Comparison of ENCODE assay signal across 34 cellular contexts in genomic region chr20:20720158-20720557, GRCh38. TPM values are rescaled to one million over a fixed set of nuclear protein-coding genes. Genes with fewer than 3 reads are reported as not detected.
A peak's percentile ranks its signal among the peaks of the same experiment; 100 is the strongest.
DNase-seq lines count a peak whose midpoint lies in the region; ATAC-seq, FAIRE-seq and TF ChIP-seq lines count a peak whose summit lies in the region.
"Had no signal": no experiment of that assay in that cellular context is flagged by ENCODE, and none has a peak within 500 bp of the region (broad histone marks: within the 10 kb centered on the region; RNA-seq: fewer than 3 reads in every experiment).

No MANE protein-coding gene starts in this region.

- no peaks in the 10 kb centered on the region for H3K36me3 ChIP-seq in HepG2 (replicated peaks in 1 of 2; ENCODE audit: control insufficient read depth in 1 of 2, insufficient read depth in 2 of 2, low read length in 2 of 2)
- H3K36me3 ChIP-seq in liver (ENCODE audit: control insufficient read depth in 4 of 4, insufficient read depth in 3 of 4, low read depth in 1 of 4, low read length in 3 of 4) = no peaks in the 10 kb centered on the region
- H3K36me3 ChIP-seq: BE2C; BLaER1; BLaER1 treated with 17β-estradiol and CSF1 and Interleukin-3, amounts not matched to agents 10 nM and 100 nM had no signal

- ATAC-seq in A549 (no peak), HepG2 (no peak)
- no peak for ATAC-seq in activated CD8-positive, alpha-beta T cell treated with anti-CD3 and anti-CD28 coated beads for 36 hours
- ATAC-seq: CD8-positive, alpha-beta T cell had no signal

- in situ Hi-C loops in HepG2 (cut with HindIII; ENCODE audit: extremely low pct_ligation_motif_present, low pct_unique_long_range_greater_than_20kb) = no loop called here

- H3K36me3 Mint-ChIP-seq in activated CD8-positive, alpha-beta T cell treated with anti-CD3 and anti-CD28 coated beads for 36 hours (ENCODE audit: low read depth) = no peaks in the 10 kb centered on the region
- H3K36me3 Mint-ChIP-seq: CD14-positive monocyte; CD4-positive, alpha-beta memory T cell; CD4-positive, CD25-positive, alpha-beta regulatory T cell; CD8-positive, alpha-beta memory T cell; CD8-positive, alpha-beta T cell had no signal

- H3K9me3 Mint-ChIP-seq in activated CD8-positive, alpha-beta T cell treated with anti-CD3 and anti-CD28 coated beads for 36 hours = no peaks in the 10 kb centered on the region
- H3K9me3 Mint-ChIP-seq: CD4-positive, alpha-beta T cell; CD8-positive, alpha-beta memory T cell; CD8-positive, alpha-beta T cell had no signal

- CTCF ChIA-PET in A549 (lab: Yijun Ruan, JAX) = no interaction called here
- CTCF ChIA-PET in HepG2 (lab: Yijun Ruan, JAX; ENCODE audit: low intra/inter-chr PET ratio, low total read pairs) = no interaction called here
- CTCF ChIA-PET in activated CD8-positive, alpha-beta T cell treated with anti-CD3 and anti-CD28 coated beads for 36 hours (lab: Charles Lee) = no interaction called here

- no peak overlapping the region for H3K27ac Mint-ChIP-seq in activated CD8-positive, alpha-beta T cell treated with anti-CD3 and anti-CD28 coated beads for 36 hours
- H3K27ac Mint-ChIP-seq: B cell; CD14-positive monocyte; CD4-positive, alpha-beta memory T cell; CD4-positive, alpha-beta T cell; CD4-positive, CD25-positive, alpha-beta regulatory T cell; CD8-positive, alpha-beta memory T cell; CD8-positive, alpha-beta T cell had no signal

- H3K4me3 ChIP-seq in A549 = no peak overlapping the region
- no peak overlapping the region for H3K4me3 ChIP-seq in HepG2 (replicated peaks in 1 of 3; ENCODE audit: insufficient read depth in 1 of 3, low read depth in 2 of 3, low read length in 3 of 3)
- H3K4me3 ChIP-seq in liver (ENCODE audit: low read depth in 1 of 3, low read length in 3 of 3) = no peak overlapping the region
- H3K4me3 ChIP-seq: BLaER1; BLaER1 treated with 17β-estradiol and CSF1 and Interleukin-3, amounts not matched to agents 10 nM and 100 nM had no signal

- 87% methylated on average over 1 of the region's 1 CpG for WGBS in A549 (ENCODE audit: missing lambda C conversion rate)
- WGBS in HepG2 (ENCODE audit: low lambda C conversion rate) = 93% methylated on average over 1 of the region's 1 CpG
- 51% methylated on average over 1 of the region's 1 CpG for WGBS in liver

- no peaks in the 10 kb centered on the region for H3K9me3 ChIP-seq in A549
- H3K9me3 ChIP-seq in HepG2 (ENCODE audit: low read length) = no peaks in the 10 kb centered on the region
- no peaks in the 10 kb centered on the region for H3K9me3 ChIP-seq in liver (ENCODE audit: control insufficient read depth in 4 of 4, low read length in 3 of 4)
- H3K9me3 ChIP-seq: BE2C; BLaER1; BLaER1 treated with 17β-estradiol and CSF1 and Interleukin-3, amounts not matched to agents 10 nM and 100 nM; Caco-2 had no signal

- TF ChIP-seq EP300 in A549 (IDR thresholded peaks at IDR 0.05) (no peak), HepG2 (IDR thresholded peaks at IDR 0.05; ENCODE audit: low read depth in 2 of 2, low read length in 2 of 2) (no peak), HepG2 (CRISPR knock-in tag; IDR thresholded peaks at IDR 0.05; ENCODE audit: borderline replicate concordance) (no peak)

- no peaks in the 10 kb centered on the region for H3K4me1 ChIP-seq in A549
- H3K4me1 ChIP-seq in HepG2 (ENCODE audit: insufficient read depth, low read length) = 0 out of 2 replicates have a peak, but pooled peaks cover 6% of the 10 kb centered on the region
- H3K4me1 ChIP-seq in liver (ENCODE audit: control insufficient read depth in 4 of 4, insufficient read depth in 4 of 4, low read length in 3 of 4) = peaks cover 0 to 8% (median 2%) of the 10 kb centered on the region in 4 donors
- H3K4me1 ChIP-seq: BE2C, Caco-2 had no signal

- no peak overlapping the region for H2AFZ ChIP-seq in HepG2 (ENCODE audit: low read length)

- H3K27me3 ChIP-seq in HepG2 (ENCODE audit: control insufficient read depth in 1 of 2, insufficient read depth in 2 of 2, low read length in 2 of 2) (no peaks in the 10 kb centered on the region), liver (ENCODE audit: control insufficient read depth in 4 of 4, insufficient read depth in 4 of 4, low read length in 3 of 4) (no peaks in the 10 kb centered on the region)
- H3K27me3 ChIP-seq: BLaER1; BLaER1 treated with 17β-estradiol and CSF1 and Interleukin-3, amounts not matched to agents 10 nM and 100 nM had no signal

- H3K4me1 Mint-ChIP-seq in activated CD8-positive, alpha-beta T cell treated with anti-CD3 and anti-CD28 coated beads for 36 hours (ENCODE audit: low read depth) = no peaks in the 10 kb centered on the region
- H3K4me1 Mint-ChIP-seq: B cell; CD4-positive, alpha-beta memory T cell; CD4-positive, CD25-positive, alpha-beta regulatory T cell; CD8-positive, alpha-beta memory T cell had no signal

- TF ChIP-seq RAD21 in A549 (conservative IDR thresholded peaks at IDR 0.05 in 1 of 2, IDR thresholded peaks at IDR 0.05 in 1 of 2) (no peak), HepG2 (CRISPR knock-in tag; IDR thresholded peaks at IDR 0.05) (no peak), liver (IDR thresholded peaks at IDR 0.05) (no peak)

- intact Hi-C loops in HepG2 (cut with micrococcal nuclease; ENCODE audit: unreplicated experiment) = no loop called here
- intact Hi-C loops in activated CD8-positive, alpha-beta T cell treated with anti-CD3 and anti-CD28 coated beads for 36 hours (cut with micrococcal nuclease) = no loop called here

- no TSS peak for BruUV-seq in HepG2 (replicated peaks; lab: Mats Ljungman, UMichigan)

- no peaks in the 10 kb centered on the region for H4K20me1 ChIP-seq in HepG2 (ENCODE audit: insufficient read depth, low read length)
- H4K20me1 ChIP-seq: BLaER1; BLaER1 treated with 17β-estradiol and CSF1 and Interleukin-3, amounts not matched to agents 10 nM and 100 nM had no signal

- POLR2A ChIA-PET in A549 (lab: Yijun Ruan, JAX) = no interaction called here
- POLR2A ChIA-PET in HepG2 (lab: Yijun Ruan, JAX) = no interaction called here
- POLR2A ChIA-PET in activated CD8-positive, alpha-beta T cell treated with anti-CD3 and anti-CD28 coated beads for 36 hours (lab: Charles Lee) = no interaction called here

- peaks cover 1% of the 10 kb centered on the region for H3K27me3 Mint-ChIP-seq in activated CD8-positive, alpha-beta T cell treated with anti-CD3 and anti-CD28 coated beads for 36 hours
- H3K27me3 Mint-ChIP-seq: B cell had no signal

- FAIRE-seq in A549 (lab: Jason Lieb, UNC) (peak; percentile 72), HepG2 (lab: Jason Lieb, UNC) (peak; percentile 40)
- FAIRE-seq: A204.1, D721Med had no signal

- H3K79me2 ChIP-seq in HepG2 (ENCODE audit: insufficient read depth, low read length) = no peaks in the 10 kb centered on the region

- H3K4me2 ChIP-seq in A549 = no peak overlapping the region
- H3K4me2 ChIP-seq in HepG2 (ENCODE audit: low read depth, low read length) = no peak overlapping the region
- H3K4me2 ChIP-seq: BLaER1; BLaER1 treated with 17β-estradiol and CSF1 and Interleukin-3, amounts not matched to agents 10 nM and 100 nM had no signal

- TF ChIP-seq CTCF in A549 (IDR thresholded peaks at IDR 0.05) (no peak), HepG2 (CRISPR knock-in tag; IDR thresholded peaks at IDR 0.05) (no peak), liver (IDR thresholded peaks at IDR 0.05; ENCODE audit: low read depth, low read length, missing input control) (no peak)
- TF ChIP-seq CTCF in activated CD8-positive, alpha-beta T cell treated with anti-CD3 and anti-CD28 coated beads for 36 hours (IDR thresholded peaks at IDR 0.05) = no peak

- no peak overlapping the region for H3K4me3 Mint-ChIP-seq in activated CD8-positive, alpha-beta T cell treated with anti-CD3 and anti-CD28 coated beads for 36 hours
- H3K4me3 Mint-ChIP-seq: B cell; CD14-positive monocyte; CD4-positive, alpha-beta memory T cell; CD4-positive, alpha-beta T cell; CD4-positive, CD25-positive, alpha-beta regulatory T cell; CD8-positive, alpha-beta memory T cell; CD8-positive, alpha-beta T cell had no signal

- no peak overlapping the region for H3K27ac ChIP-seq in A549
- H3K27ac ChIP-seq in HepG2 (ENCODE audit: extremely low read length, insufficient read depth, low read length) = no peak overlapping the region
- H3K27ac ChIP-seq in liver (ENCODE audit: low read depth in 1 of 2, low read length in 2 of 2) = no peak overlapping the region
- H3K27ac ChIP-seq: 22Rv1; BLaER1; BLaER1 treated with 17β-estradiol and CSF1 and Interleukin-3, amounts not matched to agents 10 nM and 100 nM; C4-2B had no signal

- DNase-seq in A549 (ENCODE audit: low read depth in 1 of 2, low spot score in 1 of 2) (no peak), HepG2 (ENCODE audit: low spot score) (no peak), SKM-1 (lab: John Stamatoyannopoulos, UW; ENCODE audit: unreplicated experiment) (no peak), NOMO-1 treated with dmso at 0.1 percent for 144 hours (lab: John Stamatoyannopoulos, UW; ENCODE audit: unreplicated experiment) (no peak)
- DNase-seq in activated CD8-positive, alpha-beta T cell treated with anti-CD3 and anti-CD28 coated beads for 36 hours = no peak
- DNase-seq: 8988T; ACHN; AML-193; BE2C; C1 segment of cervical spinal cord; Caco-2; Calu3; CD4-positive, alpha-beta memory T cell; CD4-positive, alpha-beta T cell; CD4-positive, CD25-positive, alpha-beta regulatory T cell; CD8-positive, alpha-beta memory T cell; CD8-positive, alpha-beta T cell; COR-L47; DMS 273 treated with DMSO at 0.1 percent for 48 hours; DMS153; DMS53; DMS79; DMS79 treated with DMSO at 0.1 percent for 48 hours; DND-41; EL had no signal

- TF ChIP-seq POLR2A in A549 (IDR thresholded peaks at IDR 0.05; ENCODE audit: low read length) = no peak
- TF ChIP-seq POLR2A in HepG2 (IDR thresholded peaks at IDR 0.05; ENCODE audit: insufficient read depth in 1 of 2, low read depth in 2 of 2, low read length in 2 of 2) = no peak

- no peak overlapping the region for H3K9ac ChIP-seq in HepG2 (ENCODE audit: insufficient read depth, low read depth, low read length)
- no peak overlapping the region for H3K9ac ChIP-seq in liver (ENCODE audit: low read depth in 1 of 2, low read length in 2 of 2)
- H3K9ac ChIP-seq: BLaER1; BLaER1 treated with 17β-estradiol and CSF1 and Interleukin-3, amounts not matched to agents 10 nM and 100 nM had no signal

RNA-seq across cellular contexts. Expression of gene RALGAPA2, which starts 7.7 kb away (rescaled TPM):
- polyA plus RNA-seq in A549 (2011; rRNA removed) = 4.7 and 7.0 TPM in 2 replicates
- 0.94 and 1.3 TPM in 2 replicates for polyA plus RNA-seq in A549 (2012; cell fraction: cytosol; rRNA removed)
- 1.9 and 3.0 TPM in 2 replicates for polyA plus RNA-seq in A549 (2012; cell fraction: nucleus; rRNA removed)
- polyA plus RNA-seq in A549 (2017; fragmentation: RNase III; extraction: RNeasy Plus Mini Kit Qiagen cat#74134 plus additional on column Dnase treatment) = 3.2 to 4.0 TPM (median 3.7 TPM) in 3 replicates
- 10.0 and 11.4 TPM in 2 replicates for polyA minus RNA-seq in A549 (2011; rRNA and poly(A)+ RNA removed)
- total RNA-seq in HepG2 (2016; rRNA removed; fragmentation: Illumina TruSeq; extraction: Trizol) = 17.7 and 18.3 TPM in 2 replicates
- 3.1 and 4.5 TPM in 2 replicates for total RNA-seq in HepG2 (2016; cell fraction: cytosol; rRNA removed; fragmentation: Illumina TruSeq; extraction: Trizol; ENCODE audit: low read depth)
- total RNA-seq in HepG2 (2016; cell fraction: insoluble cytoplasmic fraction; rRNA removed; fragmentation: Illumina TruSeq; extraction: Trizol) = 16.3 and 18.8 TPM in 2 replicates
- total RNA-seq in HepG2 (2016; cell fraction: membrane; rRNA removed; fragmentation: Illumina TruSeq; extraction: Trizol) = 6.5 and 7.8 TPM in 2 replicates
- 29.6 and 31.7 TPM in 2 replicates for total RNA-seq in HepG2 (2016; cell fraction: nucleus; rRNA removed; fragmentation: Illumina TruSeq; extraction: Trizol)
- polyA plus RNA-seq in HepG2 (2011; rRNA removed) = 13.8 and 15.7 TPM in 2 replicates
- 8.0 and 13.3 TPM in 2 replicates for polyA plus RNA-seq in HepG2 (2011; cell fraction: cytosol; rRNA removed)
- polyA plus RNA-seq in HepG2 (2011; cell fraction: nucleus; rRNA removed) = 38.4 and 38.5 TPM in 2 replicates
- 18.4 and 27.5 TPM in 2 replicates for polyA plus RNA-seq in HepG2 (2012)
- polyA plus RNA-seq in HepG2 (2016; cell fraction: cytosol; fragmentation: Illumina TruSeq; extraction: Trizol; ENCODE audit: low read depth) = 0.49 and 0.67 TPM in 2 replicates
- polyA plus RNA-seq in HepG2 (2016; cell fraction: insoluble cytoplasmic fraction; fragmentation: Illumina TruSeq; extraction: Trizol; ENCODE audit: low read depth) = 8.9 and 11.7 TPM in 2 replicates
- 1.2 and 1.7 TPM in 2 replicates for polyA plus RNA-seq in HepG2 (2016; cell fraction: membrane; fragmentation: Illumina TruSeq; extraction: Trizol; ENCODE audit: low read depth)
- 17.2 and 18.1 TPM in 2 replicates for polyA plus RNA-seq in HepG2 (2016; cell fraction: nucleus; fragmentation: Illumina TruSeq; extraction: Trizol; ENCODE audit: insufficient read depth, low read depth)
- polyA minus RNA-seq in HepG2 (2011; rRNA and poly(A)+ RNA removed; ENCODE audit: low replicate concordance) = 7.3 and 40.9 TPM in 2 replicates
- polyA minus RNA-seq in HepG2 (2011; cell fraction: cytosol; rRNA and poly(A)+ RNA removed) = 20.8 and 29.0 TPM in 2 replicates
- 158 and 172 TPM in 2 replicates for polyA minus RNA-seq in HepG2 (2011; cell fraction: nucleus; rRNA and poly(A)+ RNA removed)
- 10 to 100 TPM; 14.8 to 89.9 TPM for total RNA-seq in liver
- 10 to 100 TPM; 20.2 to 29.9 TPM for polyA plus RNA-seq in liver
- total RNA-seq in activated CD8-positive, alpha-beta T cell treated with anti-CD3 and anti-CD28 coated beads for 36 hours = 10 to 100 TPM; 14.3 to 17.2 TPM
